In the genomic region with DNA sequence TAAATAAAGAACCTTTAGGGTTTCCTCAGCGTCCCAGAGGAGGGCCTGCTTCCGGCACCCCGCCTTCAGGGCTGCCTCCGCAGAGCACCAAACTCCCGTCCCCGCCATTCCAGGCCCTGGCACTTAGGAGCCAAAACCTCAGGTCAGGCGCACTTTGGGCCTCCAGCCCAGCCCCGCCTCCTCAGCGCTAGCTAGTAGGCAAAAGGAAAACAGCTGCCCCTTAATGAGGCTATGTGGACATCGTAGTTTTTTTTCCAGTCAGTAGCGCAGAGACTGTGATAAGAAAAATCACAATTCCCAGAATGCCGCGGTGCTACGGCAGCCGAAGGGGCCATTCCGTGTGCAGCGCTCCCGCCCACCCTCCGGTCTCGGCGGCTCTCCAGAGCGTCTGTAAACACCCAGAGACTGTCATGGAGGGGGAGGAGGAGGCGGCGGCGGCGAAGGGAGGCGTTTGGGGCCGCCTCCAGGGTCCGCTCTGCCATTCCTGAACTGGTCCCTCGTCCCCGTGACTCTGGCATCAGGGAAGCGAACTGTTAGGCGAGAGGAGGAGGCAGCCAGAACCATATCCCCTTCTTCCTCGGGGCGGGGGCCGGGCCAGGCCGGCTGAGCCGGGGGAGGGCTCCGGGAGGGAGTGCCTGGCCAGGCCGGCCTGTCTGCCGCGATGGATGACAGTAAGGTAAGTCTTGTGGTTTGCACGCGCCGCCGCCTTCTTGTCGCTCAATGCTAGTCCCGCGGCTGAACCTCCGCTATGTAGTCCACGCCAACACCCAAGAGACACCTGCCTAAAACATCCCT, we compare ENCODE assay signal across 8 cellular contexts. TPM values are rescaled to one million over a fixed set of nuclear protein-coding genes. Genes with fewer than 3 reads are reported as not detected.
DNase-seq lines count a peak whose midpoint lies in the region; ATAC-seq and TF ChIP-seq lines count a peak whose summit lies in the region.

A gene with protein sequence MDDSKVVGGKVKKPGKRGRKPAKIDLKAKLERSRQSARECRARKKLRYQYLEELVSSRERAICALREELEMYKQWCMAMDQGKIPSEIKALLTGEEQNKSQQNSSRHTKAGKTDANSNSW (plus strand): TSS at position 365 of the 795 bp plus-strand sequence. CDS start 297 bp downstream, at position 662.

- H3K4me1 Mint-ChIP-seq in neural progenitor cell = peaks cover 22% of the 10 kb centered on the region

- H3K4me1 ChIP-seq in ES-I3 (ENCODE audit: insufficient read depth, low read length) = peaks cover 14% of the 10 kb centered on the region
- H3K4me1 ChIP-seq in foreskin keratinocyte = peaks cover 11% of the 10 kb centered on the region
- H3K4me1 ChIP-seq in neural progenitor cell = peaks cover 18% of the 10 kb centered on the region

- H3K27me3 Mint-ChIP-seq in neural progenitor cell (ENCODE audit: insufficient read depth, low read depth) = peaks cover 4% of the 10 kb centered on the region

- H3K27ac ChIP-seq in foreskin keratinocyte (peak within 1 kb of the TSS; percentile 91), neural progenitor cell (peak within 1 kb of the TSS; percentile 84)

- H3K4me3 ChIP-seq in H7 (ENCODE audit: insufficient read depth, low read depth, low read length) = peak within 1 kb of the TSS; percentile 77
- H3K4me3 ChIP-seq in MG63 = peak within 1 kb of the TSS; percentile 70
- peak within 1 kb of the TSS; percentile 60 for H3K4me3 ChIP-seq in neural progenitor cell

- peak within 1 kb of the TSS; percentile 81 for H2AFZ ChIP-seq in neural progenitor cell (replicated peaks)

- no peaks in the 10 kb centered on the region for H3K36me3 ChIP-seq in ES-I3 (ENCODE audit: insufficient read depth, low read length)
- H3K36me3 ChIP-seq in H7 (replicated peaks; ENCODE audit: control insufficient read depth, insufficient read depth, low read length) = no peaks in the 10 kb centered on the region
- H3K36me3 ChIP-seq in MG63 = no peaks in the 10 kb centered on the region
- H3K36me3 ChIP-seq in neural progenitor cell = no peaks in the 10 kb centered on the region

- peak within 1 kb of the TSS; percentile 96 for H3K27ac Mint-ChIP-seq in neural progenitor cell

- peak; percentile 94 for DNase-seq in H7
- DNase-seq in MG63 = peak; percentile 93
- peak; percentile 85 for DNase-seq in SIG-M5 treated with dmso at 0.1 percent for 504 hours (lab: John Stamatoyannopoulos, UW; ENCODE audit: unreplicated experiment)
- DNase-seq in activated naive CD4-positive, alpha-beta T cell (lab: John Stamatoyannopoulos, UW) = peak; percentile 48 to 75 (median 62)
- DNase-seq in foreskin keratinocyte = peak; percentile 86 to 89
- DNase-seq in neural progenitor cell (ENCODE audit: low spot score) = peak; percentile 95
- DNase-seq in stromal cell of bone marrow (ENCODE audit: low read depth) = peak; percentile 98

- ATAC-seq in foreskin keratinocyte = peak; percentile 88

- H3K9me3 ChIP-seq in ES-I3 (ENCODE audit: control insufficient read depth, insufficient read depth, low read length) = no peaks in the 10 kb centered on the region
- no peaks in the 10 kb centered on the region for H3K9me3 ChIP-seq in MG63
- H3K9me3 ChIP-seq in neural progenitor cell (ENCODE audit: low read depth) = no peaks in the 10 kb centered on the region

- H3K79me2 ChIP-seq in neural progenitor cell (ENCODE audit: low read depth) = peaks cover 32% of the 10 kb centered on the region

- TF ChIP-seq CTCF in foreskin keratinocyte (conservative IDR thresholded peaks at IDR 0.05) (no peak), neural progenitor cell (IDR thresholded peaks at IDR 0.05) (no peak)

- peaks cover 31% of the 10 kb centered on the region for H3F3A ChIP-seq in neural progenitor cell (ENCODE audit: low read depth)

- H3K9me3 Mint-ChIP-seq in neural progenitor cell = no peaks in the 10 kb centered on the region

- H4K20me1 ChIP-seq in neural progenitor cell (ENCODE audit: low read depth) = no peaks in the 10 kb centered on the region

- H3K4me2 ChIP-seq in neural progenitor cell = peak within 1 kb of the TSS; percentile 90

- H3K9ac ChIP-seq in ES-I3 (ENCODE audit: low read depth, low read length) = peak within 1 kb of the TSS; percentile 78
- peak within 1 kb of the TSS; percentile 34 for H3K9ac ChIP-seq in neural progenitor cell

- peaks cover 2% of the 10 kb centered on the region for H3K36me3 Mint-ChIP-seq in neural progenitor cell

- H3K4me3 Mint-ChIP-seq in neural progenitor cell = peak within 1 kb of the TSS; percentile 87

- no peaks in the 10 kb centered on the region for H3K27me3 ChIP-seq in H7 (ENCODE audit: control insufficient read depth, insufficient read depth, low read length)
- no peaks in the 10 kb centered on the region for H3K27me3 ChIP-seq in MG63
- no peaks in the 10 kb centered on the region for H3K27me3 ChIP-seq in foreskin keratinocyte
- no peaks in the 10 kb centered on the region for H3K27me3 ChIP-seq in neural progenitor cell

RNA-seq across cellular contexts. Expression of the gene that starts here (rescaled TPM):
- total RNA-seq in H7 (2014; rRNA removed; shearing (Covaris generic)) = 28.1 and 33.7 TPM in 2 replicates
- total RNA-seq in MG63 (2014; rRNA removed; shearing (Covaris generic); ENCODE audit: low replicate concordance) = 13.0 and 17.7 TPM in 2 replicates
- total RNA-seq in foreskin keratinocyte = 17.5 and 17.8 TPM in 2 replicates
- 8.3 and 9.4 TPM in 2 replicates for polyA plus RNA-seq in foreskin keratinocyte
- 27.9 and 31.4 TPM in 2 replicates for total RNA-seq in neural progenitor cell (ENCODE audit: low replicate concordance)

Comparison
In these comparisons a context has a peak if more than half of its experiments do, and no peak if none do; other contexts are left out.
1. Peak in every context shown above with its lines: DNase-seq, ATAC-seq, H3K4me3 ChIP-seq and H3K27ac ChIP-seq.